In the genomic region with DNA sequence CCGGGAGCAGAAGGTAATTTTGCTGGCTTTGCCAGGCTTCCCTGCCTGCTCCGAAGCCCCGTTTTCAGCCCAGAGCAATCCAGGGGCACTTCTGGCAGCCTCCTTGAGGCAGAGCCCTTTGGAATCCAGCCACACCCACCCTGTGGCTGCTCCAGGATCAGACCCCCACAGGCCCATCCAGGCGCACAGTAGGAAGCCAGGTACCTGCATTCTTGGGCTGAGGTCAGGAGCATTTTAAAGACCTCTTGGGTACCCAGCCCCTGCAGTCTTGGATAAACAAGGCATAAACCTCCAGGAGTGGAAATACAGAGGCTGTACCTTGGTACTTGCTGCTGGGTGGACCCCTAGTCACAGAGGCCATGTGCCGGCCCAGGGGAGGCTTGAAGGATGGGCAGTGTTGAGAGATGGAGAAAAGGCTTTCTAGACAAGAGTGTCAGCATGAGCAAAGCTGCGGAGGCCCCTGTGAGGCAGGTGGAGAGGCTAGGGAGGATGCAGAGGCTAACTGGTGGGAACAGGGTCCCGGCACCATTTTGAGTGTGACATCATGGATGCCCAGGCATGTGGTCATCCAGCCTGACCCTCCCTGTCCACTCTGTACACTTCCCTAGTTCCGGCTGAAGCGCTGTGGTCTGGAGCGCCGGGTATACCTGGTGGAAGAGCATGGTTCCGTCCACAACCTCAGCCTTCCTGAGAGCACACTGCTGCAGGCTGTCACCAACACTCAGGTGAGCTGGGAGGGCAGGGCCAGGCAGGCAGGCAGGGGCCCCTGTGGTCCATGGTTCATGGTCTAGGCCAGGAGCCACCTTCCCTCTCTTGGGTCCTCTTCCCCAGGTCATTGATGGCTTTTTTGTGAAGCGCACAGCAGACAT, we compare ENCODE assay signal across 22 cellular contexts. TPM values are rescaled to one million over a fixed set of nuclear protein-coding genes. Genes with fewer than 3 reads are reported as not detected.
DNase-seq lines count a peak whose midpoint lies in the region; ATAC-seq and TF ChIP-seq lines count a peak whose summit lies in the region.
"Had no signal": no experiment of that assay in that cellular context is flagged by ENCODE, and none has a peak within 500 bp of the region (broad histone marks: within the 10 kb centered on the region; RNA-seq: fewer than 3 reads in every experiment).

No MANE protein-coding gene starts in this region.

- no peak for TF ChIP-seq CTCF in type B pancreatic cell (conservative IDR thresholded peaks at IDR 0.05)
- TF ChIP-seq CTCF in endothelial cell (IDR thresholded peaks at IDR 0.05; ENCODE audit: unreplicated experiment): no peak

- no peaks in the 10 kb centered on the region for H3K27me3 Mint-ChIP-seq in activated naive CD8-positive, alpha-beta T cell treated with anti-CD3 and anti-CD28 coated beads for 36 hours
- no peaks in the 10 kb centered on the region for H3K27me3 Mint-ChIP-seq in activated naive CD8-positive, alpha-beta T cell treated with anti-CD3 and anti-CD28 coated beads, Interleukin-2, amount 50 U/mL, for 24 hours
- H3K27me3 Mint-ChIP-seq in type B pancreatic cell: no peaks in the 10 kb centered on the region
- H3K27me3 Mint-ChIP-seq in endothelial cell (ENCODE audit: unreplicated experiment): peaks cover 22% of the 10 kb centered on the region
- H3K27me3 Mint-ChIP-seq: activated CD4-positive, alpha-beta memory T cell treated with anti-CD3 and anti-CD28 coated beads, Interleukin-2, amount 10 ng/mL, durations not matched to agents 7 days and 5 days had no signal

- H3K9me3 Mint-ChIP-seq in activated naive CD8-positive, alpha-beta T cell treated with anti-CD3 and anti-CD28 coated beads for 36 hours: no peaks in the 10 kb centered on the region
- no peaks in the 10 kb centered on the region for H3K9me3 Mint-ChIP-seq in activated naive CD8-positive, alpha-beta T cell treated with anti-CD3 and anti-CD28 coated beads, Interleukin-2, amount 50 U/mL, for 24 hours
- no peaks in the 10 kb centered on the region for H3K9me3 Mint-ChIP-seq in stimulated activated effector memory CD8-positive, alpha-beta T cell treated with anti-CD3 and anti-CD28 coated beads, Interleukin-12 subunit alpha, Interleukin-12 subunit beta, amount 100 ng/mL, for 72 hours
- no peaks in the 10 kb centered on the region for H3K9me3 Mint-ChIP-seq in type B pancreatic cell
- no peaks in the 10 kb centered on the region for H3K9me3 Mint-ChIP-seq in endothelial cell (ENCODE audit: unreplicated experiment)
- H3K9me3 Mint-ChIP-seq: activated CD4-positive, alpha-beta memory T cell treated with anti-CD3 and anti-CD28 coated beads, Interleukin-2, amount 10 ng/mL, durations not matched to agents 7 days and 5 days; activated naive CD4-positive, alpha-beta T cell treated with anti-CD3 and anti-CD28 coated beads for 36 hours had no signal

- DNase-seq in activated naive CD8-positive, alpha-beta T cell treated with anti-CD3 and anti-CD28 coated beads for 36 hours: no peak
- no peak for DNase-seq in activated naive CD8-positive, alpha-beta T cell treated with anti-CD3 and anti-CD28 coated beads, Interleukin-2, amount 50 U/mL, for 24 hours
- DNase-seq in erythroblast (lab: John Stamatoyannopoulos, UW) (no peak), type B pancreatic cell (ENCODE audit: extremely low spot score, unreplicated experiment) (no peak), endothelial cell (ENCODE audit: low spot score) (no peak), NCI-H1105 treated with DMSO at 0.1 percent for 48 hours (lab: John Stamatoyannopoulos, UW) (no peak)
- no peak for DNase-seq in stimulated activated effector memory CD8-positive, alpha-beta T cell treated with anti-CD3 and anti-CD28 coated beads, Interleukin-12 subunit alpha, Interleukin-12 subunit beta, amount 100 ng/mL, for 72 hours (ENCODE audit: low spot score in 2 of 2)
- DNase-seq: ACHN; activated CD4-positive, alpha-beta memory T cell treated with anti-CD3 and anti-CD28 coated beads, Interleukin-2, amount 10 ng/mL, durations not matched to agents 7 days and 5 days; DMS79; NCI-H2081 treated with DMSO at 0.1 percent for 48 hours; NCI-H345; NCI-H774; stimulated activated CD4-positive, alpha-beta T cell treated with anti-CD3 and anti-CD28 coated beads, Interleukin-1b, Interleukin-23, amount 100 ng/mL, for 48 hours; SW 1271 had no signal

- ATAC-seq in activated naive CD8-positive, alpha-beta T cell treated with anti-CD3 and anti-CD28 coated beads, Interleukin-2, amount 50 U/mL, for 24 hours: no peak
- ATAC-seq in stimulated activated effector memory CD8-positive, alpha-beta T cell treated with anti-CD3 and anti-CD28 coated beads, Interleukin-12 subunit alpha, Interleukin-12 subunit beta, amount 100 ng/mL, for 72 hours: no peak
- ATAC-seq: activated CD4-positive, CD25-positive, alpha-beta regulatory T cell treated with anti-CD3 and anti-CD28 coated beads, Interleukin-2, amount 50 U/mL, for 24 hours; psoas muscle had no signal

- peaks cover 24% of the 10 kb centered on the region for H3K36me3 Mint-ChIP-seq in activated naive CD8-positive, alpha-beta T cell treated with anti-CD3 and anti-CD28 coated beads for 36 hours
- peaks cover 22% of the 10 kb centered on the region for H3K36me3 Mint-ChIP-seq in activated naive CD8-positive, alpha-beta T cell treated with anti-CD3 and anti-CD28 coated beads, Interleukin-2, amount 50 U/mL, for 24 hours (ENCODE audit: low read depth)
- H3K36me3 Mint-ChIP-seq in stimulated activated effector memory CD8-positive, alpha-beta T cell treated with anti-CD3 and anti-CD28 coated beads, Interleukin-12 subunit alpha, Interleukin-12 subunit beta, amount 100 ng/mL, for 72 hours: peaks cover 88% of the 10 kb centered on the region
- H3K36me3 Mint-ChIP-seq in type B pancreatic cell (peaks cover 4% of the 10 kb centered on the region), endothelial cell (ENCODE audit: low read depth, unreplicated experiment) (peaks cover 33% of the 10 kb centered on the region)

- peaks cover 23% of the 10 kb centered on the region for H3K4me1 Mint-ChIP-seq in activated naive CD8-positive, alpha-beta T cell treated with anti-CD3 and anti-CD28 coated beads for 36 hours
- peaks cover 19% of the 10 kb centered on the region for H3K4me1 Mint-ChIP-seq in activated naive CD8-positive, alpha-beta T cell treated with anti-CD3 and anti-CD28 coated beads, Interleukin-2, amount 50 U/mL, for 24 hours
- H3K4me1 Mint-ChIP-seq in stimulated activated effector memory CD8-positive, alpha-beta T cell treated with anti-CD3 and anti-CD28 coated beads, Interleukin-12 subunit alpha, Interleukin-12 subunit beta, amount 100 ng/mL, for 72 hours: peaks cover 37% of the 10 kb centered on the region
- peaks cover 21% of the 10 kb centered on the region for H3K4me1 Mint-ChIP-seq in type B pancreatic cell (ENCODE audit: unreplicated experiment)
- H3K4me1 Mint-ChIP-seq in endothelial cell (ENCODE audit: unreplicated experiment): peaks cover 30% of the 10 kb centered on the region

- peak overlapping the region; percentile 63 for H3K27ac Mint-ChIP-seq in activated naive CD8-positive, alpha-beta T cell treated with anti-CD3 and anti-CD28 coated beads for 36 hours
- no peak overlapping the region for H3K27ac Mint-ChIP-seq in activated naive CD8-positive, alpha-beta T cell treated with anti-CD3 and anti-CD28 coated beads, Interleukin-2, amount 50 U/mL, for 24 hours
- H3K27ac Mint-ChIP-seq in stimulated activated effector memory CD8-positive, alpha-beta T cell treated with anti-CD3 and anti-CD28 coated beads, Interleukin-12 subunit alpha, Interleukin-12 subunit beta, amount 100 ng/mL, for 72 hours: peak overlapping the region; percentile 32
- H3K27ac Mint-ChIP-seq in type B pancreatic cell (no peak overlapping the region), endothelial cell (ENCODE audit: unreplicated experiment) (no peak overlapping the region)
- H3K27ac Mint-ChIP-seq: activated CD4-positive, alpha-beta memory T cell treated with anti-CD3 and anti-CD28 coated beads, Interleukin-2, amount 10 ng/mL, durations not matched to agents 7 days and 5 days; activated naive CD4-positive, alpha-beta T cell treated with anti-CD3 and anti-CD28 coated beads for 36 hours had no signal

- TF ChIP-seq POLR2A in GM19193 (IDR thresholded peaks at IDR 0.05; ENCODE audit: extremely low read depth, insufficient read depth, insufficient read length) (peak; percentile 21), erythroblast (IDR thresholded peaks at IDR 0.05; ENCODE audit: low read length) (peak; percentile 27)

- H3K4me3 Mint-ChIP-seq in activated naive CD8-positive, alpha-beta T cell treated with anti-CD3 and anti-CD28 coated beads for 36 hours: no peak overlapping the region
- no peak overlapping the region for H3K4me3 Mint-ChIP-seq in activated naive CD8-positive, alpha-beta T cell treated with anti-CD3 and anti-CD28 coated beads, Interleukin-2, amount 50 U/mL, for 24 hours
- no peak overlapping the region for H3K4me3 Mint-ChIP-seq in stimulated activated effector memory CD8-positive, alpha-beta T cell treated with anti-CD3 and anti-CD28 coated beads, Interleukin-12 subunit alpha, Interleukin-12 subunit beta, amount 100 ng/mL, for 72 hours
- no peak overlapping the region for H3K4me3 Mint-ChIP-seq in type B pancreatic cell
- no peak overlapping the region for H3K4me3 Mint-ChIP-seq in endothelial cell (ENCODE audit: unreplicated experiment)
- H3K4me3 Mint-ChIP-seq: activated CD4-positive, alpha-beta memory T cell treated with anti-CD3 and anti-CD28 coated beads, Interleukin-2, amount 10 ng/mL, durations not matched to agents 7 days and 5 days; activated naive CD4-positive, alpha-beta T cell treated with anti-CD3 and anti-CD28 coated beads for 36 hours had no signal

RNA-seq across cellular contexts. Expression of a gene that starts 3.9 kb away (rescaled TPM):
- total RNA-seq in activated naive CD8-positive, alpha-beta T cell treated with anti-CD3 and anti-CD28 coated beads for 36 hours: 10 to 100 TPM; 64.0 to 67.4 TPM
- total RNA-seq in type B pancreatic cell (ENCODE audit: low replicate concordance) (67.9 and 72.4 TPM in 2 replicates), endothelial cell (ENCODE audit: unreplicated experiment) (73.8 TPM)

RNA-seq across cellular contexts. Expression of a gene that starts 6.1 kb away (rescaled TPM):
- total RNA-seq in activated naive CD8-positive, alpha-beta T cell treated with anti-CD3 and anti-CD28 coated beads for 36 hours: 1,000 to 10,000 TPM; 1,050 to 1,075 TPM
- total RNA-seq in type B pancreatic cell (ENCODE audit: low replicate concordance) (947 and 981 TPM in 2 replicates), endothelial cell (ENCODE audit: unreplicated experiment) (1,740 TPM)

RNA-seq across cellular contexts. Expression of a gene that starts 8.5 kb away (rescaled TPM):
- total RNA-seq in activated naive CD8-positive, alpha-beta T cell treated with anti-CD3 and anti-CD28 coated beads for 36 hours: 1 to 10 TPM; 8.5 to 8.9 TPM
- 5.5 and 24.5 TPM in 2 replicates for total RNA-seq in type B pancreatic cell (ENCODE audit: low replicate concordance)
- total RNA-seq in endothelial cell (ENCODE audit: unreplicated experiment): 248 TPM

RNA-seq across cellular contexts. Expression of a gene that starts 15.5 kb away (rescaled TPM):
- total RNA-seq in activated naive CD8-positive, alpha-beta T cell treated with anti-CD3 and anti-CD28 coated beads for 36 hours: 10 to 100 TPM; 39.3 to 41.5 TPM
- total RNA-seq in type B pancreatic cell (ENCODE audit: low replicate concordance) (not detected in 2 replicates), endothelial cell (ENCODE audit: unreplicated experiment) (not detected)
- total RNA-seq: Caco-2, cardiac muscle cell, MCF 10A had no signal

RNA-seq across cellular contexts. Expression of a gene that starts 24.1 kb away (rescaled TPM):
- 100 to 1,000 TPM; 113 to 114 TPM for total RNA-seq in activated naive CD8-positive, alpha-beta T cell treated with anti-CD3 and anti-CD28 coated beads for 36 hours
- total RNA-seq in type B pancreatic cell (ENCODE audit: low replicate concordance) (50.9 and 74.7 TPM in 2 replicates), endothelial cell (ENCODE audit: unreplicated experiment) (75.6 TPM)

Comparison
In these comparisons a context has a peak if more than half of its experiments do, and no peak if none do; other contexts are left out.
1. H3K27ac Mint-ChIP-seq: peak in activated naive CD8-positive, alpha-beta T cell treated with anti-CD3 and anti-CD28 coated beads for 36 hours (single experiment) and stimulated activated effector memory CD8-positive, alpha-beta T cell treated with anti-CD3 and anti-CD28 coated beads, Interleukin-12 subunit alpha, Interleukin-12 subunit beta, amount 100 ng/mL, for 72 hours (single experiment); none in activated naive CD8-positive, alpha-beta T cell treated with anti-CD3 and anti-CD28 coated beads, Interleukin-2, amount 50 U/mL, for 24 hours (single experiment), type B pancreatic cell (single experiment) and endothelial cell (single experiment).